In genomic region chr9:1337169-1337568, GRCh38 we compare ENCODE assay signal across 18 cellular contexts.
DNase-seq lines count a peak whose midpoint lies in the region; ATAC-seq, FAIRE-seq and TF ChIP-seq lines count a peak whose summit lies in the region.
"Had no signal": no experiment of that assay in that cellular context is flagged by ENCODE, and none has a peak within 500 bp of the region (broad histone marks: within the 10 kb centered on the region; RNA-seq: fewer than 3 reads in every experiment).

No MANE protein-coding gene starts in this region.

- no peak overlapping the region for H3K4me3 Mint-ChIP-seq in activated CD4-positive, alpha-beta T cell treated with anti-CD3 and anti-CD28 coated beads, Interleukin-2, amount 10 ng/mL, durations not matched to agents 24 days and 14 days
- H3K4me3 Mint-ChIP-seq: CD4-positive, alpha-beta T cell; T-cell had no signal

- no peak overlapping the region for H2AFZ ChIP-seq in GM23248

- no peak for TF ChIP-seq POLR2A in H54 (IDR thresholded peaks at IDR 0.05; ENCODE audit: low read depth, low read length)

- TF ChIP-seq CTCF in AG10803 (conservative IDR thresholded peaks at IDR 0.05; ENCODE audit: low read length), result 0 out of 2 replicates have a peak, but pooled peaks have one; percentile 6
- no peak for TF ChIP-seq CTCF in fibroblast of mammary gland (conservative IDR thresholded peaks at IDR 0.05; ENCODE audit: control insufficient read depth, insufficient read depth, low read depth, low read length)

- H3K9ac ChIP-seq in GM23248, result no peak overlapping the region
- H3K9ac ChIP-seq: KMS-11 had no signal

- H3K36me3 ChIP-seq in GM23248 (ENCODE audit: low read depth) (no peaks in the 10 kb centered on the region), SJCRH30 (no peaks in the 10 kb centered on the region), H7 (replicated peaks; ENCODE audit: control insufficient read depth, insufficient read depth, low read length) (no peaks in the 10 kb centered on the region)
- H3K36me3 ChIP-seq: lower lobe of right lung, neutrophil had no signal

- no peaks in the 10 kb centered on the region for H3K79me2 ChIP-seq in GM23248 (ENCODE audit: insufficient read depth)

- H3K4me3 ChIP-seq in AG10803 (ENCODE audit: low read length) (no peak overlapping the region), GM23248 (no peak overlapping the region), SJCRH30 (no peak overlapping the region), fibroblast of mammary gland (ENCODE audit: control insufficient read depth, low read depth, low read length) (no peak overlapping the region), H7 (ENCODE audit: insufficient read depth, low read depth, low read length) (no peak overlapping the region)
- H3K4me3 ChIP-seq: dorsolateral prefrontal cortex, lower lobe of right lung had no signal

- no peaks in the 10 kb centered on the region for H4K20me1 ChIP-seq in GM23248 (ENCODE audit: insufficient read depth)

- no peaks in the 10 kb centered on the region for H3K9me3 Mint-ChIP-seq in activated CD4-positive, alpha-beta T cell treated with anti-CD3 and anti-CD28 coated beads, Interleukin-2, amount 10 ng/mL, durations not matched to agents 24 days and 14 days

- DNase-seq in AG10803 (ENCODE audit: low read depth) (peak; percentile 0), GM23248 (peak; percentile 8), SJCRH30 (peak; percentile 72 to 83), fibroblast of mammary gland (ENCODE audit: low read depth) (peak; percentile 1), H7 (no peak), H54 (ENCODE audit: insufficient read length, low spot score) (no peak)
- DNase-seq in activated CD4-positive, alpha-beta T cell treated with anti-CD3 and anti-CD28 coated beads, Interleukin-2, amount 10 ng/mL, durations not matched to agents 24 days and 14 days, result no peak
- DNase-seq: activated CD4-positive, alpha-beta T cell treated with anti-CD3 and anti-CD28 coated beads, Interleukin-2, amount 50 U/mL, for 4 hours; activated T-cell treated with anti-CD3 and anti-CD28 coated beads for 4 hours; CD4-positive, alpha-beta T cell; central memory CD4-positive, alpha-beta T cell; dorsolateral prefrontal cortex; lower lobe of right lung; NCI-H1417 treated with DMSO at 0.1 percent for 48 hours; T-cell had no signal

- no peaks in the 10 kb centered on the region for H3K4me1 Mint-ChIP-seq in activated CD4-positive, alpha-beta T cell treated with anti-CD3 and anti-CD28 coated beads, Interleukin-2, amount 10 ng/mL, durations not matched to agents 24 days and 14 days
- H3K4me1 Mint-ChIP-seq: T-cell had no signal

- H3K27me3 ChIP-seq in GM23248 (replicated peaks; ENCODE audit: insufficient read depth), result no peaks in the 10 kb centered on the region
- H3K27me3 ChIP-seq in SJCRH30, result no peaks in the 10 kb centered on the region
- no peaks in the 10 kb centered on the region for H3K27me3 ChIP-seq in H7 (ENCODE audit: control insufficient read depth, insufficient read depth, low read length)
- H3K27me3 ChIP-seq: neutrophil had no signal

- in situ Hi-C loops in GM23248 (cut with MboI), result no loop called here

- no peak overlapping the region for H3K4me2 ChIP-seq in GM23248 (ENCODE audit: unreplicated experiment)
- H3K4me2 ChIP-seq: KMS-11 had no signal

- H3K27ac ChIP-seq in GM23248 (no peak overlapping the region), SJCRH30 (no peak overlapping the region; the same call in 1 of the 2 replicates)
- H3K27ac ChIP-seq: dorsolateral prefrontal cortex, KMS-11, lower lobe of right lung, neutrophil had no signal

- H3K27me3 Mint-ChIP-seq in activated CD4-positive, alpha-beta T cell treated with anti-CD3 and anti-CD28 coated beads, Interleukin-2, amount 10 ng/mL, durations not matched to agents 24 days and 14 days, result no peaks in the 10 kb centered on the region
- H3K27me3 Mint-ChIP-seq: T-cell had no signal

- no peaks in the 10 kb centered on the region for H3K9me2 ChIP-seq in GM23248 (ENCODE audit: insufficient read depth)

- 35 to 37% methylated on average over 2 of the region's 2 CpGs for WGBS in GM23248 (ENCODE audit: low coverage in 1 of 2, low lambda C conversion rate in 2 of 2, missing lambda C conversion rate in 2 of 2), 2 experiments

- H3K9me3 ChIP-seq in GM23248 (ENCODE audit: low read depth) (no peaks in the 10 kb centered on the region), SJCRH30 (replicated peaks) (peaks cover 4% of the 10 kb centered on the region)
- H3K9me3 ChIP-seq: lower lobe of right lung, neutrophil had no signal

- no peak for ATAC-seq in HG03378 (IDR thresholded peaks at IDR 0.05; ENCODE audit: unreplicated experiment)
- ATAC-seq: lower lobe of right lung, T-cell had no signal

- H3K27ac Mint-ChIP-seq in activated CD4-positive, alpha-beta T cell treated with anti-CD3 and anti-CD28 coated beads, Interleukin-2, amount 10 ng/mL, durations not matched to agents 24 days and 14 days, result no peak overlapping the region
- H3K27ac Mint-ChIP-seq: CD4-positive, alpha-beta T cell; T-cell had no signal

- no peaks in the 10 kb centered on the region for H3F3A ChIP-seq in GM23248 (ENCODE audit: insufficient read depth)

- intact Hi-C loops in activated CD4-positive, alpha-beta T cell treated with anti-CD3 and anti-CD28 coated beads, Interleukin-2, amount 10 ng/mL, durations not matched to agents 24 days and 14 days (cut with micrococcal nuclease), result no loop called here

- H3K36me3 Mint-ChIP-seq in activated CD4-positive, alpha-beta T cell treated with anti-CD3 and anti-CD28 coated beads, Interleukin-2, amount 10 ng/mL, durations not matched to agents 24 days and 14 days (ENCODE audit: low read depth), result no peaks in the 10 kb centered on the region
- H3K36me3 Mint-ChIP-seq: T-cell had no signal

- H3K4me1 ChIP-seq in GM23248 (ENCODE audit: insufficient read depth) (no peaks in the 10 kb centered on the region), SJCRH30 (peaks cover 14% of the 10 kb centered on the region)
- H3K4me1 ChIP-seq: lower lobe of right lung had no signal

- no peak for FAIRE-seq in H54 (lab: Jason Lieb, UNC)

Comparison
In these comparisons a context has a peak if more than half of its experiments do, and no peak if none do; other contexts are left out.
1. DNase-seq: peak in AG10803 (single experiment), GM23248 (single experiment), SJCRH30 (2 of 2) and fibroblast of mammary gland (single experiment); none in H7 (single experiment), activated CD4-positive, alpha-beta T cell treated with anti-CD3 and anti-CD28 coated beads, Interleukin-2, amount 10 ng/mL, durations not matched to agents 24 days and 14 days (single experiment) and H54 (single experiment).